2 cellular contexts compared by ENCODE assay signal in the genomic region with DNA sequence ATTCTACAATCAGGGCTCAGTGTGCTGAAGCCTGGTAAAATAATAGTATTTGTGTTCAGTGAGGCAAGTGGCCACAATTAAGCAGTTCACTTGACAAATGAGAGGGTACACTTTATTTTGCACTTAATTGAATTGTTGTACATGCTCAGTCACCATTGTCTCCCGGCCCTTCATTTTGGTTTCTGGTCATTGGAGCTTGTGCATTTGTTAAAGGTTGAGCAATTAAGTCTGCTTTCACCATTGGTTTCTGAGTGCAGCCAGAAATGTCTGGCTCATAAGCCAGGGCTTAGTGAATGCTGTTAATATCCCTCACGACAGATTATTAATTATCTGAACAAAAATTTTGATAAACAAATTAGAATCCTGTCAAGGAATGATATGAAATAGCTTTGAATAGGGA.
TF ChIP-seq lines count a peak whose summit lies in the region.

No MANE protein-coding gene starts in this region.

TF ChIP-seq in liver, 16 proteins besides CTCF, POLR2A, EP300 and RAD21 (continued from another document):
- TF ChIP-seq, protein P1, sequence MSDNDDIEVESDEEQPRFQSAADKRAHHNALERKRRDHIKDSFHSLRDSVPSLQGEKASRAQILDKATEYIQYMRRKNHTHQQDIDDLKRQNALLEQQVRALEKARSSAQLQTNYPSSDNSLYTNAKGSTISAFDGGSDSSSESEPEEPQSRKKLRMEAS (IDR thresholded peaks at IDR 0.05): no peak

TF ChIP-seq in HepG2, 621 proteins besides CTCF, POLR2A, EP300 and RAD21 (continued from another document):
- TF ChIP-seq ZEB1 (IDR thresholded peaks at IDR 0.05; ENCODE audit: insufficient replicate concordance, low read depth): no peak
- no peak for TF ChIP-seq MBD4 (IDR thresholded peaks at IDR 0.05; ENCODE audit: borderline replicate concordance, low read length)
- TF ChIP-seq THAP7 (CRISPR knock-in tag; IDR thresholded peaks at IDR 0.05): no peak
- TF ChIP-seq ZNF235 (CRISPR knock-in tag; IDR thresholded peaks at IDR 0.05; ENCODE audit: borderline replicate concordance): no peak
- TF ChIP-seq, protein P2, sequence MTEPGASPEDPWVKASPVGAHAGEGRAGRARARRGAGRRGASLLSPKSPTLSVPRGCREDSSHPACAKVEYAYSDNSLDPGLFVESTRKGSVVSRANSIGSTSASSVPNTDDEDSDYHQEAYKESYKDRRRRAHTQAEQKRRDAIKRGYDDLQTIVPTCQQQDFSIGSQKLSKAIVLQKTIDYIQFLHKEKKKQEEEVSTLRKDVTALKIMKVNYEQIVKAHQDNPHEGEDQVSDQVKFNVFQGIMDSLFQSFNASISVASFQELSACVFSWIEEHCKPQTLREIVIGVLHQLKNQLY (CRISPR knock-in tag; IDR thresholded peaks at IDR 0.05): no peak
- TF ChIP-seq LRRFIP1 (CRISPR knock-in tag; conservative IDR thresholded peaks at IDR 0.05): no peak
- no peak for TF ChIP-seq PHF21A (CRISPR knock-in tag; IDR thresholded peaks at IDR 0.05)
- TF ChIP-seq NFKB2 (CRISPR knock-in tag; IDR thresholded peaks at IDR 0.05; ENCODE audit: borderline replicate concordance): no peak
- no peak for TF ChIP-seq ZBTB1 (CRISPR knock-in tag; IDR thresholded peaks at IDR 0.05; ENCODE audit: borderline replicate concordance)
- TF ChIP-seq, protein P3, sequence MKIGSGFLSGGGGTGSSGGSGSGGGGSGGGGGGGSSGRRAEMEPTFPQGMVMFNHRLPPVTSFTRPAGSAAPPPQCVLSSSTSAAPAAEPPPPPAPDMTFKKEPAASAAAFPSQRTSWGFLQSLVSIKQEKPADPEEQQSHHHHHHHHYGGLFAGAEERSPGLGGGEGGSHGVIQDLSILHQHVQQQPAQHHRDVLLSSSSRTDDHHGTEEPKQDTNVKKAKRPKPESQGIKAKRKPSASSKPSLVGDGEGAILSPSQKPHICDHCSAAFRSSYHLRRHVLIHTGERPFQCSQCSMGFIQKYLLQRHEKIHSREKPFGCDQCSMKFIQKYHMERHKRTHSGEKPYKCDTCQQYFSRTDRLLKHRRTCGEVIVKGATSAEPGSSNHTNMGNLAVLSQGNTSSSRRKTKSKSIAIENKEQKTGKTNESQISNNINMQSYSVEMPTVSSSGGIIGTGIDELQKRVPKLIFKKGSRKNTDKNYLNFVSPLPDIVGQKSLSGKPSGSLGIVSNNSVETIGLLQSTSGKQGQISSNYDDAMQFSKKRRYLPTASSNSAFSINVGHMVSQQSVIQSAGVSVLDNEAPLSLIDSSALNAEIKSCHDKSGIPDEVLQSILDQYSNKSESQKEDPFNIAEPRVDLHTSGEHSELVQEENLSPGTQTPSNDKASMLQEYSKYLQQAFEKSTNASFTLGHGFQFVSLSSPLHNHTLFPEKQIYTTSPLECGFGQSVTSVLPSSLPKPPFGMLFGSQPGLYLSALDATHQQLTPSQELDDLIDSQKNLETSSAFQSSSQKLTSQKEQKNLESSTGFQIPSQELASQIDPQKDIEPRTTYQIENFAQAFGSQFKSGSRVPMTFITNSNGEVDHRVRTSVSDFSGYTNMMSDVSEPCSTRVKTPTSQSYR (CRISPR knock-in tag; IDR thresholded peaks at IDR 0.05; ENCODE audit: borderline replicate concordance): no peak
